ENCODE assay signal across 14 cellular contexts in genomic region chrX:96102997-96103396, GRCh38.
"Had no signal": no experiment of that assay in that cellular context is flagged by ENCODE, and none has a peak within 500 bp of the region (broad histone marks: within the 10 kb centered on the region; RNA-seq: fewer than 3 reads in every experiment).

No MANE protein-coding gene starts in this region.

- H3K4me1 ChIP-seq: psoas muscle, vagina had no signal

- H3K36me3 ChIP-seq: vagina had no signal

- ATAC-seq: activated T-cell treated with anti-CD3 and anti-CD28 coated beads, Interleukin-2, amount 50 U/mL, for 4 hours; esophagus mucosa; natural killer cell; psoas muscle; sciatic nerve; WTC11 had no signal

- H3K27me3 ChIP-seq: vagina had no signal

- H3K9me3 ChIP-seq: psoas muscle, vagina had no signal

- DNase-seq: activated CD4-positive, alpha-beta memory T cell treated with anti-CD3 and anti-CD28 coated beads, Interleukin-2, amount 10 ng/mL, durations not matched to agents 7 days and 5 days; activated CD4-positive, alpha-beta T cell treated with anti-CD3 and anti-CD28 coated beads for 4 hours; activated effector memory CD4-positive, alpha-beta T cell treated with Interleukin-2 at 50 U/mL for 16 hours; activated naive CD4-positive, alpha-beta T cell treated with anti-CD3 and anti-CD28 coated beads, Interleukin-2, amount 50 U/mL, for 16 hours; activated T-cell treated with anti-CD3 and anti-CD28 coated beads, Interleukin-2, amount 50 U/mL, for 4 hours; islet precursor cell; mesenchymal stem cell; natural killer cell; psoas muscle; stimulated activated CD4-positive, alpha-beta T cell treated with anti-CD3 and anti-CD28 coated beads, Interleukin-2, amount 100 ng/mL, for 24 hours had no signal

- H3K27ac ChIP-seq: psoas muscle, vagina had no signal

- H3K4me3 ChIP-seq: psoas muscle, vagina had no signal
